ENCODE assay signal across 1 cellular context in the genomic region with DNA sequence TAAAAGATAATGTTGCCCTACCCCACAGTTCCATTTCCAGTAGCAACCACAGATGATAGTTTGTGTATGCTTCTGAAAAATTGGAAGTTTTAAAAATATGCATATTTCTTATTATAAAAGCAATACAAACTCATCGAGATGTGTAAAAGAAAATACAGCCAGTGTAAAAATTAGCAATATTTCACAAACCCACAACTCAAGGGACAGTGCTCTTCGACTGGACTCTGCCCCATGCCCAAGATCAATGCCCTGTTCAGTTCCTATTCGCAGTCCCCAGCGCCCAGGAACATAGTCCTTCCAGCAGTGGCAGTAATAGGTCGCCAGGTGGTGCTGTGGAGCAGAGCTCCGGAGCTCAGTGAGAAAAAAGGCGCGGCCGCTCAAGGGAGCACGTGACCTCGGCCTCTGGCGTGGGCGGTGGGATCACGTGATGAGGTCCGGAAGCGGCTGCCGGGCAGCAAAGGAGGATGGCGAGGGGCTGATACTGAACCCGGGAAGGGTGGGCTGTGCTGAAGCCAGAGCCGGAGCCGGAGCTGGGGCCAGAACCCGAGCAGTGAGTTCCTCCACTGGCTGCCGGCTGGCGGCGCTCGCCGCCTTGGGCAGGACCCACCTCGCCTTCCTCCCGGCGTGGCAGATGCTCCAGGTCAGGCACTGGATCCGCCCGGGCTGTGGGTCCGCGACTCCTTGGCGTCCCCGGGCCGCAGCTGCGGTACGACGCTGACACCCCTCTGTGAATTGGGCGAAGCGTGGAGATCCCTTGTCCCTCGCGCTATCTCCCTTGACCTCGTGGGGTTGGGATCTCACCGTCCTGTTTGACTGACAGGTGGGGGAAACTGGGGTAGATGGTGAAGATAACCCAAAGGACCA.
TF ChIP-seq lines count a peak whose summit lies in the region.

A gene (plus strand): TSS at position 430 of the 864 bp plus-strand sequence. CDS start 11,190 bp downstream, outside the sequence.

TF ChIP-seq in K562, 482 proteins besides CTCF, POLR2A, EP300 and RAD21 (continued from another document and continues in another):
- TF ChIP-seq SMAD4 (CRISPR knock-in tag; conservative IDR thresholded peaks at IDR 0.05) (peak; percentile 47; the same call in 1 of the 2 replicates), CREB1 (IDR thresholded peaks at IDR 0.05) (no peak; the same call in 1 of the 2 replicates), CREB1 (CRISPR knock-in tag; IDR thresholded peaks at IDR 0.05) (peak; percentile 37; the same call in 1 of the 2 replicates), ETV5 (CRISPR knock-in tag; IDR thresholded peaks at IDR 0.05; ENCODE audit: low read depth) (peak; percentile 92), FOXA3 (CRISPR knock-in tag; conservative IDR thresholded peaks at IDR 0.05 in 1 of 2, IDR thresholded peaks at IDR 0.05 in 1 of 2) (0 out of 4 replicates have a peak, but pooled peaks of 1 of the 2 experiments have one; percentile 58), ZFP36 (IDR thresholded peaks at IDR 0.05; ENCODE audit: low read depth, low read length, partially characterized antibody) (no peak), E2F3 (CRISPR knock-in tag; IDR thresholded peaks at IDR 0.05) (peak; percentile 89), ZKSCAN1 (IDR thresholded peaks at IDR 0.05; ENCODE audit: low read depth, low read length) (no peak), GABPB1 (CRISPR knock-in tag; IDR thresholded peaks at IDR 0.05) (peak; percentile 78; the same call in 1 of the 2 replicates), ZNF561 (CRISPR knock-in tag; conservative IDR thresholded peaks at IDR 0.05) (no peak), TEAD1 (CRISPR knock-in tag; IDR thresholded peaks at IDR 0.05) (peak in 1 of 2 experiments; percentile 68; a peak in 1 of 4 replicates), NR2C1 (IDR thresholded peaks at IDR 0.05) (peak; percentile 43; the same call in 1 of the 2 replicates), NR2C1 (tag; IDR thresholded peaks at IDR 0.05) (no peak), ZNF699 (CRISPR knock-in tag; IDR thresholded peaks at IDR 0.05; ENCODE audit: insufficient replicate concordance) (no peak), ZNF583 (CRISPR knock-in tag; IDR thresholded peaks at IDR 0.05) (peak; percentile 58; the same call in 1 of the 2 replicates), MED1 (CRISPR knock-in tag; IDR thresholded peaks at IDR 0.05; ENCODE audit: borderline replicate concordance) (no peak), RBFOX2 (IDR thresholded peaks at IDR 0.05; ENCODE audit: low read depth, low read length) (peak; percentile 82), SMAD2 (IDR thresholded peaks at IDR 0.05; ENCODE audit: low read depth, low read length) (no peak), ETS2 (tag; IDR thresholded peaks at IDR 0.05; ENCODE audit: borderline replicate concordance, poor library complexity, severe bottlenecking) (no peak), ZNF41 (CRISPR knock-in tag; conservative IDR thresholded peaks at IDR 0.05) (0 out of 2 replicates have a peak, but pooled peaks have one; percentile 33), MTA2 (IDR thresholded peaks at IDR 0.05; ENCODE audit: low read depth) (no peak), SREBF1 (IDR thresholded peaks at IDR 0.05; ENCODE audit: borderline replicate concordance, low read depth, low read length) (no peak), CHCHD3 (CRISPR knock-in tag; IDR thresholded peaks at IDR 0.05) (no peak), PTRF (tag; IDR thresholded peaks at IDR 0.05) (no peak), L3MBTL2 (IDR thresholded peaks at IDR 0.05) (peak; percentile 93), HOXB6 (CRISPR knock-in tag; IDR thresholded peaks at IDR 0.05; ENCODE audit: borderline replicate concordance) (no peak), NFATC3 (IDR thresholded peaks at IDR 0.05) (no peak), ZEB2 (IDR thresholded peaks at IDR 0.05) (0 out of 2 replicates have a peak, but pooled peaks have one; percentile 33), TAF1 (IDR thresholded peaks at IDR 0.05; ENCODE audit: control insufficient read depth, extremely low read depth, insufficient read depth, low read length, severe bottlenecking) (peak; percentile 37), CEBPB (tag; IDR thresholded peaks at IDR 0.05) (no peak), HDGF (IDR thresholded peaks at IDR 0.05) (no peak), PHF20 (IDR thresholded peaks at IDR 0.05; ENCODE audit: partially characterized antibody) (peak; percentile 80), HDAC2 (IDR thresholded peaks at IDR 0.05) (peak; percentile 79; the same call in 1 of the 2 replicates), TAL1 (IDR thresholded peaks at IDR 0.05) (no peak), YY1 (IDR thresholded peaks at IDR 0.05; ENCODE audit: borderline replicate concordance in 1 of 3, control insufficient read depth in 1 of 3, extremely low read depth in 1 of 3, insufficient read depth in 3 of 3, insufficient read length in 1 of 3, insufficient replicate concordance in 2 of 3, low read depth in 1 of 3, low read length in 2 of 3) (peak in 1 of 3 experiments; percentile 45), PPARD (CRISPR knock-in tag; IDR thresholded peaks at IDR 0.05) (no peak), SRSF9 (IDR thresholded peaks at IDR 0.05; ENCODE audit: borderline replicate concordance, low read depth, low read length) (no peak)
- TF ChIP-seq, protein P1, sequence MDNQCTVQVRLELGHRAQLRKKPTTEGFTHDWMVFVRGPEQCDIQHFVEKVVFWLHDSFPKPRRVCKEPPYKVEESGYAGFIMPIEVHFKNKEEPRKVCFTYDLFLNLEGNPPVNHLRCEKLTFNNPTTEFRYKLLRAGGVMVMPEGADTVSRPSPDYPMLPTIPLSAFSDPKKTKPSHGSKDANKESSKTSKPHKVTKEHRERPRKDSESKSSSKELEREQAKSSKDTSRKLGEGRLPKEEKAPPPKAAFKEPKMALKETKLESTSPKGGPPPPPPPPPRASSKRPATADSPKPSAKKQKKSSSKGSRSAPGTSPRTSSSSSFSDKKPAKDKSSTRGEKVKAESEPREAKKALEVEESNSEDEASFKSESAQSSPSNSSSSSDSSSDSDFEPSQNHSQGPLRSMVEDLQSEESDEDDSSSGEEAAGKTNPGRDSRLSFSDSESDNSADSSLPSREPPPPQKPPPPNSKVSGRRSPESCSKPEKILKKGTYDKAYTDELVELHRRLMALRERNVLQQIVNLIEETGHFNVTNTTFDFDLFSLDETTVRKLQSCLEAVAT (IDR thresholded peaks at IDR 0.05), result peak; percentile 31 to 39; a peak in 1 of 4 replicates
- TF ChIP-seq, protein P2, sequence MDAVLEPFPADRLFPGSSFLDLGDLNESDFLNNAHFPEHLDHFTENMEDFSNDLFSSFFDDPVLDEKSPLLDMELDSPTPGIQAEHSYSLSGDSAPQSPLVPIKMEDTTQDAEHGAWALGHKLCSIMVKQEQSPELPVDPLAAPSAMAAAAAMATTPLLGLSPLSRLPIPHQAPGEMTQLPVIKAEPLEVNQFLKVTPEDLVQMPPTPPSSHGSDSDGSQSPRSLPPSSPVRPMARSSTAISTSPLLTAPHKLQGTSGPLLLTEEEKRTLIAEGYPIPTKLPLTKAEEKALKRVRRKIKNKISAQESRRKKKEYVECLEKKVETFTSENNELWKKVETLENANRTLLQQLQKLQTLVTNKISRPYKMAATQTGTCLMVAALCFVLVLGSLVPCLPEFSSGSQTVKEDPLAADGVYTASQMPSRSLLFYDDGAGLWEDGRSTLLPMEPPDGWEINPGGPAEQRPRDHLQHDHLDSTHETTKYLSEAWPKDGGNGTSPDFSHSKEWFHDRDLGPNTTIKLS (IDR thresholded peaks at IDR 0.05; ENCODE audit: borderline replicate concordance, low read depth), result 0 out of 2 replicates have a peak, but pooled peaks have one; percentile 44
- TF ChIP-seq, protein P3, sequence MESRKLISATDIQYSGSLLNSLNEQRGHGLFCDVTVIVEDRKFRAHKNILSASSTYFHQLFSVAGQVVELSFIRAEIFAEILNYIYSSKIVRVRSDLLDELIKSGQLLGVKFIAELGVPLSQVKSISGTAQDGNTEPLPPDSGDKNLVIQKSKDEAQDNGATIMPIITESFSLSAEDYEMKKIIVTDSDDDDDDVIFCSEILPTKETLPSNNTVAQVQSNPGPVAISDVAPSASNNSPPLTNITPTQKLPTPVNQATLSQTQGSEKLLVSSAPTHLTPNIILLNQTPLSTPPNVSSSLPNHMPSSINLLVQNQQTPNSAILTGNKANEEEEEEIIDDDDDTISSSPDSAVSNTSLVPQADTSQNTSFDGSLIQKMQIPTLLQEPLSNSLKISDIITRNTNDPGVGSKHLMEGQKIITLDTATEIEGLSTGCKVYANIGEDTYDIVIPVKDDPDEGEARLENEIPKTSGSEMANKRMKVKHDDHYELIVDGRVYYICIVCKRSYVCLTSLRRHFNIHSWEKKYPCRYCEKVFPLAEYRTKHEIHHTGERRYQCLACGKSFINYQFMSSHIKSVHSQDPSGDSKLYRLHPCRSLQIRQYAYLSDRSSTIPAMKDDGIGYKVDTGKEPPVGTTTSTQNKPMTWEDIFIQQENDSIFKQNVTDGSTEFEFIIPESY (CRISPR knock-in tag; IDR thresholded peaks at IDR 0.05), result no peak
- TF ChIP-seq, protein P4, sequence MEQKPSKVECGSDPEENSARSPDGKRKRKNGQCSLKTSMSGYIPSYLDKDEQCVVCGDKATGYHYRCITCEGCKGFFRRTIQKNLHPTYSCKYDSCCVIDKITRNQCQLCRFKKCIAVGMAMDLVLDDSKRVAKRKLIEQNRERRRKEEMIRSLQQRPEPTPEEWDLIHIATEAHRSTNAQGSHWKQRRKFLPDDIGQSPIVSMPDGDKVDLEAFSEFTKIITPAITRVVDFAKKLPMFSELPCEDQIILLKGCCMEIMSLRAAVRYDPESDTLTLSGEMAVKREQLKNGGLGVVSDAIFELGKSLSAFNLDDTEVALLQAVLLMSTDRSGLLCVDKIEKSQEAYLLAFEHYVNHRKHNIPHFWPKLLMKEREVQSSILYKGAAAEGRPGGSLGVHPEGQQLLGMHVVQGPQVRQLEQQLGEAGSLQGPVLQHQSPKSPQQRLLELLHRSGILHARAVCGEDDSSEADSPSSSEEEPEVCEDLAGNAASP (IDR thresholded peaks at IDR 0.05), result no peak
- TF ChIP-seq, protein P5, sequence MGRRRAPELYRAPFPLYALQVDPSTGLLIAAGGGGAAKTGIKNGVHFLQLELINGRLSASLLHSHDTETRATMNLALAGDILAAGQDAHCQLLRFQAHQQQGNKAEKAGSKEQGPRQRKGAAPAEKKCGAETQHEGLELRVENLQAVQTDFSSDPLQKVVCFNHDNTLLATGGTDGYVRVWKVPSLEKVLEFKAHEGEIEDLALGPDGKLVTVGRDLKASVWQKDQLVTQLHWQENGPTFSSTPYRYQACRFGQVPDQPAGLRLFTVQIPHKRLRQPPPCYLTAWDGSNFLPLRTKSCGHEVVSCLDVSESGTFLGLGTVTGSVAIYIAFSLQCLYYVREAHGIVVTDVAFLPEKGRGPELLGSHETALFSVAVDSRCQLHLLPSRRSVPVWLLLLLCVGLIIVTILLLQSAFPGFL (CRISPR knock-in tag; IDR thresholded peaks at IDR 0.05), result no peak
- TF ChIP-seq, protein P6, sequence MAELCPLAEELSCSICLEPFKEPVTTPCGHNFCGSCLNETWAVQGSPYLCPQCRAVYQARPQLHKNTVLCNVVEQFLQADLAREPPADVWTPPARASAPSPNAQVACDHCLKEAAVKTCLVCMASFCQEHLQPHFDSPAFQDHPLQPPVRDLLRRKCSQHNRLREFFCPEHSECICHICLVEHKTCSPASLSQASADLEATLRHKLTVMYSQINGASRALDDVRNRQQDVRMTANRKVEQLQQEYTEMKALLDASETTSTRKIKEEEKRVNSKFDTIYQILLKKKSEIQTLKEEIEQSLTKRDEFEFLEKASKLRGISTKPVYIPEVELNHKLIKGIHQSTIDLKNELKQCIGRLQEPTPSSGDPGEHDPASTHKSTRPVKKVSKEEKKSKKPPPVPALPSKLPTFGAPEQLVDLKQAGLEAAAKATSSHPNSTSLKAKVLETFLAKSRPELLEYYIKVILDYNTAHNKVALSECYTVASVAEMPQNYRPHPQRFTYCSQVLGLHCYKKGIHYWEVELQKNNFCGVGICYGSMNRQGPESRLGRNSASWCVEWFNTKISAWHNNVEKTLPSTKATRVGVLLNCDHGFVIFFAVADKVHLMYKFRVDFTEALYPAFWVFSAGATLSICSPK (IDR thresholded peaks at IDR 0.05; ENCODE audit: borderline replicate concordance), result no peak
- TF ChIP-seq, protein P7, sequence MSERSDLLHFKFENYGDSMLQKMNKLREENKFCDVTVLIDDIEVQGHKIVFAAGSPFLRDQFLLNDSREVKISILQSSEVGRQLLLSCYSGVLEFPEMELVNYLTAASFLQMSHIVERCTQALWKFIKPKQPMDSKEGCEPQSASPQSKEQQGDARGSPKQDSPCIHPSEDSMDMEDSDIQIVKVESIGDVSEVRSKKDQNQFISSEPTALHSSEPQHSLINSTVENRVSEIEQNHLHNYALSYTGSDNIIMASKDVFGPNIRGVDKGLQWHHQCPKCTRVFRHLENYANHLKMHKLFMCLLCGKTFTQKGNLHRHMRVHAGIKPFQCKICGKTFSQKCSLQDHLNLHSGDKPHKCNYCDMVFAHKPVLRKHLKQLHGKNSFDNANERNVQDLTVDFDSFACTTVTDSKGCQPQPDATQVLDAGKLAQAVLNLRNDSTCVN (CRISPR knock-in tag; IDR thresholded peaks at IDR 0.05), result no peak
- TF ChIP-seq, protein P8, sequence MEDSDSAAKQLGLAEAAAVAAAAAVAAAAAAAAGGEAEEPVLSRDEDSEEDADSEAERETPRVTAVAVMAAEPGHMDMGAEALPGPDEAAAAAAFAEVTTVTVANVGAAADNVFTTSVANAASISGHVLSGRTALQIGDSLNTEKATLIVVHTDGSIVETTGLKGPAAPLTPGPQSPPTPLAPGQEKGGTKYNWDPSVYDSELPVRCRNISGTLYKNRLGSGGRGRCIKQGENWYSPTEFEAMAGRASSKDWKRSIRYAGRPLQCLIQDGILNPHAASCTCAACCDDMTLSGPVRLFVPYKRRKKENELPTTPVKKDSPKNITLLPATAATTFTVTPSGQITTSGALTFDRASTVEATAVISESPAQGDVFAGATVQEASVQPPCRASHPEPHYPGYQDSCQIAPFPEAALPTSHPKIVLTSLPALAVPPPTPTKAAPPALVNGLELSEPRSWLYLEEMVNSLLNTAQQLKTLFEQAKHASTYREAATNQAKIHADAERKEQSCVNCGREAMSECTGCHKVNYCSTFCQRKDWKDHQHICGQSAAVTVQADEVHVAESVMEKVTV (CRISPR knock-in tag; IDR thresholded peaks at IDR 0.05), result peak; percentile 87
